Comparison of ENCODE assay signal across 25 cellular contexts in genomic region chr6:135962731-135963130, GRCh38.
DNase-seq lines count a peak whose midpoint lies in the region; ATAC-seq, FAIRE-seq and TF ChIP-seq lines count a peak whose summit lies in the region.
"Had no signal": no experiment of that assay in that cellular context is flagged by ENCODE, and none has a peak within 500 bp of the region (broad histone marks: within the 10 kb centered on the region; RNA-seq: fewer than 3 reads in every experiment).

No MANE protein-coding gene starts in this region.

- peaks cover 10% of the 10 kb centered on the region for H3K9me3 Mint-ChIP-seq in CD4-positive, alpha-beta T cell

- peak; percentile 0 for DNase-seq in H54 (ENCODE audit: insufficient read length, low spot score)
- peak; percentile 16 for DNase-seq in adipocyte (ENCODE audit: low read depth)
- DNase-seq in fibroblast of peridontal ligament (ENCODE audit: extremely low read depth), result peak; percentile 97
- DNase-seq in stromal cell of bone marrow (ENCODE audit: low read depth), result peak; percentile 93
- no peak for DNase-seq in T-helper 9 cell
- no peak for DNase-seq in CD4-positive, alpha-beta T cell
- DNase-seq: activated CD8-positive, alpha-beta memory T cell treated with anti-CD3 and anti-CD28 coated beads, Interleukin-2, amount 10 ng/mL, durations not matched to agents 7 days and 5 days; cerebellar nuclear complex; DMS53; effector CD8-positive, alpha-beta T cell; foreskin keratinocyte; H7; hypothalamus; KBM-7; NCI-H69; nephron progenitor cell; SJCRH30; stimulated activated CD4-positive, alpha-beta T cell treated with anti-CD3 and anti-CD28 coated beads, Interleukin-12 subunit alpha, Interleukin-12 subunit beta, amount 100 ng/mL, for 4 hours; T1000; thyroid gland had no signal

- FAIRE-seq in H54 (lab: Jason Lieb, UNC), result peak; percentile 84

- peaks cover 3% of the 10 kb centered on the region for H3K36me3 Mint-ChIP-seq in CD4-positive, alpha-beta T cell (ENCODE audit: low read depth)
- H3K36me3 Mint-ChIP-seq: activated CD8-positive, alpha-beta memory T cell treated with anti-CD3 and anti-CD28 coated beads, Interleukin-2, amount 10 ng/mL, durations not matched to agents 7 days and 5 days; stimulated activated effector memory CD8-positive, alpha-beta T cell treated with anti-CD3 and anti-CD28 coated beads, Interleukin-12 subunit alpha, Interleukin-12 subunit beta, amount 100 ng/mL, for 72 hours had no signal

- H3K4me1 ChIP-seq in adipocyte (ENCODE audit: control insufficient read depth, insufficient read depth, low read length), result no peaks in the 10 kb centered on the region
- H3K4me1 ChIP-seq: foreskin keratinocyte, SJCRH30 had no signal

- ATAC-seq in GM21360 (IDR thresholded peaks at IDR 0.05; ENCODE audit: unreplicated experiment) (no peak), HG02623 (IDR thresholded peaks at IDR 0.05; ENCODE audit: unreplicated experiment) (no peak)
- ATAC-seq in CD4-positive, alpha-beta T cell (ENCODE audit: poor library complexity), result no peak
- ATAC-seq: activated CD8-positive, alpha-beta memory T cell treated with anti-CD3 and anti-CD28 coated beads, Interleukin-2, amount 10 ng/mL, durations not matched to agents 7 days and 5 days; activated T-helper 17 cell treated with anti-CD3 and anti-CD28 coated beads, Interleukin-2, amount 50 U/mL, for 72 hours; foreskin keratinocyte; stimulated activated effector memory CD8-positive, alpha-beta T cell treated with anti-CD3 and anti-CD28 coated beads, Interleukin-12 subunit alpha, Interleukin-12 subunit beta, amount 100 ng/mL, for 72 hours had no signal

- no peaks in the 10 kb centered on the region for H3K4me1 Mint-ChIP-seq in CD4-positive, alpha-beta T cell (ENCODE audit: low read depth)
- H3K4me1 Mint-ChIP-seq: activated CD8-positive, alpha-beta memory T cell treated with anti-CD3 and anti-CD28 coated beads, Interleukin-2, amount 10 ng/mL, durations not matched to agents 7 days and 5 days; activated T-helper 17 cell treated with anti-CD3 and anti-CD28 coated beads, Interleukin-2, amount 50 U/mL, for 72 hours; nephron progenitor cell; stimulated activated effector memory CD8-positive, alpha-beta T cell treated with anti-CD3 and anti-CD28 coated beads, Interleukin-12 subunit alpha, Interleukin-12 subunit beta, amount 100 ng/mL, for 72 hours had no signal

- H3K27me3 ChIP-seq in adipocyte (replicated peaks; ENCODE audit: control insufficient read depth, insufficient read depth, low read length), result no peaks in the 10 kb centered on the region
- H3K27me3 ChIP-seq in CD4-positive, alpha-beta T cell (ENCODE audit: control insufficient read depth, insufficient read depth, low read length), result no peaks in the 10 kb centered on the region
- H3K27me3 ChIP-seq: foreskin keratinocyte, SJCRH30, thyroid gland had no signal

- no peaks in the 10 kb centered on the region for H3K36me3 ChIP-seq in adipocyte (ENCODE audit: control insufficient read depth, insufficient read depth, low read length, severe bottlenecking)
- H3K36me3 ChIP-seq: SJCRH30, thyroid gland had no signal

- no peaks in the 10 kb centered on the region for H3K9me3 ChIP-seq in adipocyte (ENCODE audit: control insufficient read depth, low read length)
- no peaks in the 10 kb centered on the region for H3K9me3 ChIP-seq in CD4-positive, alpha-beta T cell (ENCODE audit: control insufficient read depth, low read length)
- H3K9me3 ChIP-seq: SJCRH30, thyroid gland had no signal

- H3K4me3 ChIP-seq in adipocyte (ENCODE audit: low read length), result no peak overlapping the region
- H3K4me3 ChIP-seq: SJCRH30, thyroid gland had no signal

- no peak overlapping the region for H3K27ac ChIP-seq in CD4-positive, alpha-beta T cell (ENCODE audit: low read depth, low read length)
- H3K27ac ChIP-seq: foreskin keratinocyte, SJCRH30, thyroid gland had no signal

- no peak for TF ChIP-seq CTCF in CD4-positive, alpha-beta T cell (IDR thresholded peaks at IDR 0.05)

- CTCF ChIA-PET in CD4-positive, alpha-beta T cell (lab: Charles Lee), result no interaction called here

- TF ChIP-seq POLR2A in H54 (IDR thresholded peaks at IDR 0.05; ENCODE audit: low read depth, low read length), result no peak

- intact Hi-C loops in CD4-positive, alpha-beta T cell (cut with DNase I, micrococcal nuclease), result no loop called here

- no peak overlapping the region for H3K4me3 Mint-ChIP-seq in CD4-positive, alpha-beta T cell
- H3K4me3 Mint-ChIP-seq: activated CD8-positive, alpha-beta memory T cell treated with anti-CD3 and anti-CD28 coated beads, Interleukin-2, amount 10 ng/mL, durations not matched to agents 7 days and 5 days; activated T-helper 17 cell treated with anti-CD3 and anti-CD28 coated beads, Interleukin-2, amount 50 U/mL, for 72 hours; CD14-positive monocyte; nephron progenitor cell; stimulated activated effector memory CD8-positive, alpha-beta T cell treated with anti-CD3 and anti-CD28 coated beads, Interleukin-12 subunit alpha, Interleukin-12 subunit beta, amount 100 ng/mL, for 72 hours had no signal

- H3K27ac Mint-ChIP-seq in CD4-positive, alpha-beta T cell, result no peak overlapping the region
- H3K27ac Mint-ChIP-seq: activated CD8-positive, alpha-beta memory T cell treated with anti-CD3 and anti-CD28 coated beads, Interleukin-2, amount 10 ng/mL, durations not matched to agents 7 days and 5 days; activated T-helper 17 cell treated with anti-CD3 and anti-CD28 coated beads, Interleukin-2, amount 50 U/mL, for 72 hours; CD14-positive monocyte; nephron progenitor cell; stimulated activated effector memory CD8-positive, alpha-beta T cell treated with anti-CD3 and anti-CD28 coated beads, Interleukin-12 subunit alpha, Interleukin-12 subunit beta, amount 100 ng/mL, for 72 hours had no signal

- H3K9ac ChIP-seq in adipocyte (ENCODE audit: low read length), result no peak overlapping the region

- H3K27me3 Mint-ChIP-seq in CD4-positive, alpha-beta T cell, result no peaks in the 10 kb centered on the region

- POLR2A ChIA-PET in CD4-positive, alpha-beta T cell (lab: Charles Lee), result no interaction called here

Comparison
In these comparisons a context has a peak if more than half of its experiments do, and no peak if none do; other contexts are left out.
1. DNase-seq: peak in H54 (single experiment), adipocyte (single experiment), fibroblast of peridontal ligament (single experiment) and stromal cell of bone marrow (single experiment); none in T-helper 9 cell (single experiment) and CD4-positive, alpha-beta T cell (0 of 10).